8 cellular contexts compared by ENCODE assay signal in genomic region chr20:38304845-38305447, GRCh38. TPM values are rescaled to one million over a fixed set of nuclear protein-coding genes. Genes with fewer than 3 reads are reported as not detected.
A peak's percentile ranks its signal among the peaks of the same experiment; 100 is the strongest.
DNase-seq lines count a peak whose midpoint lies in the region; ATAC-seq and TF ChIP-seq lines count a peak whose summit lies in the region.

No MANE protein-coding gene starts in this region.

- H3K9me2 ChIP-seq in GM23248 (ENCODE audit: insufficient read depth): no peaks in the 10 kb centered on the region

- no peaks in the 10 kb centered on the region for H3K9me3 ChIP-seq in GM23248 (ENCODE audit: low read depth)
- H3K9me3 ChIP-seq in gastrocnemius medialis: no peaks in the 10 kb centered on the region

- H3K27ac ChIP-seq in C4-2B (no peak overlapping the region), GM23248 (no peak overlapping the region), gastrocnemius medialis (no peak overlapping the region)

- in situ Hi-C loops in GM23248 (cut with MboI) (no loop called here), gastrocnemius medialis (cut with MboI; ENCODE audit: low sequenced_read_pairs in 4 of 4) (loop anchor here in 1 of 4 donors (10.0 kb wide), 1 partner anchor 70 kb away; no protein-coding TSS in a partner anchor)

- TF ChIP-seq POLR2A in gastrocnemius medialis (IDR thresholded peaks at IDR 0.05): no peak

- H3K4me3 ChIP-seq in GM23248 (no peak overlapping the region), fibroblast of pulmonary artery (replicated peaks; ENCODE audit: low read depth, low read length) (no peak overlapping the region), gastrocnemius medialis (no peak overlapping the region)

- peaks cover 8% of the 10 kb centered on the region; the same call in 1 of the 2 replicates for H3K4me1 ChIP-seq in GM23248 (ENCODE audit: insufficient read depth)
- H3K4me1 ChIP-seq in gastrocnemius medialis: no peaks in the 10 kb centered on the region

- no peaks in the 10 kb centered on the region for H3F3A ChIP-seq in GM23248 (ENCODE audit: insufficient read depth)

- H4K20me1 ChIP-seq in GM23248 (ENCODE audit: insufficient read depth): no peaks in the 10 kb centered on the region

- H3K9ac ChIP-seq in GM23248: no peak overlapping the region

- no peak overlapping the region for H3K4me2 ChIP-seq in GM23248 (ENCODE audit: unreplicated experiment)

- intact Hi-C loops in gastrocnemius medialis (cut with DNase I; ENCODE audit: low total_unique reads): loop anchor here (1.0 to 10.0 kb wide), 2 partner anchors 76 to 250 kb away; no protein-coding TSS in a partner anchor

- peak; percentile 70 for TF ChIP-seq CTCF in C4-2B (conservative IDR thresholded peaks at IDR 0.05)
- peak; percentile 72 for TF ChIP-seq CTCF in fibroblast of pulmonary artery (IDR thresholded peaks at IDR 0.05; ENCODE audit: low read length, missing control alignments)
- TF ChIP-seq CTCF in gastrocnemius medialis (IDR thresholded peaks at IDR 0.05 in 4 of 5, conservative IDR thresholded peaks at IDR 0.05 in 1 of 5): peak; percentile 40 to 67 (median 45)

- DNase-seq in GM23248 (peak; percentile 65), SK-N-DZ (ENCODE audit: low spot score) (peak; percentile 32), fibroblast of pulmonary artery (ENCODE audit: low read depth) (peak; percentile 58), gastrocnemius medialis (peak in 1 of 2 donors; percentile 52)
- DNase-seq in stimulated activated naive CD4-positive, alpha-beta T cell treated with Interleukin-2 at 50 U/mL for 16 hours (lab: John Stamatoyannopoulos, UW): no peak

- no peaks in the 10 kb centered on the region for H3K36me3 ChIP-seq in GM23248 (ENCODE audit: low read depth)
- no peaks in the 10 kb centered on the region for H3K36me3 ChIP-seq in gastrocnemius medialis

- no peak overlapping the region for H2AFZ ChIP-seq in GM23248

- ATAC-seq in gastrocnemius medialis (peak in 1 of 2 donors; percentile 85), GM21515 (IDR thresholded peaks at IDR 0.05; ENCODE audit: unreplicated experiment) (no peak), GM21529 (IDR thresholded peaks at IDR 0.05; ENCODE audit: unreplicated experiment) (no peak)

- H3K27me3 ChIP-seq in GM23248 (replicated peaks; ENCODE audit: insufficient read depth) (no peaks in the 10 kb centered on the region), gastrocnemius medialis (no peaks in the 10 kb centered on the region)

- 71 to 79% methylated on average over 8 of the region's 8 CpGs for WGBS in GM23248 (ENCODE audit: low coverage in 1 of 2, low lambda C conversion rate in 2 of 2, missing lambda C conversion rate in 2 of 2), 2 experiments

- no peaks in the 10 kb centered on the region for H3K79me2 ChIP-seq in GM23248 (ENCODE audit: insufficient read depth)

RNA-seq across cellular contexts. Expression of gene BPI, which starts 1.0 kb away (rescaled TPM):
- not detected in 2 replicates for total RNA-seq in GM23248 (2014; rRNA removed; shearing (Covaris generic))
- 0.10 TPM in 1 of 2 replicates, not detected in the other for polyA plus RNA-seq in GM23248 (2016; fragmentation: Nextera tagmentation; extraction: Ambion mirVana)
- not detected in 2 replicates for polyA plus RNA-seq in SK-N-DZ (2014; cell fraction: cytosol; rRNA removed)
- polyA plus RNA-seq in SK-N-DZ (2014; cell fraction: nucleus; rRNA removed): not detected in 2 replicates
- total RNA-seq in gastrocnemius medialis: not detected

RNA-seq across cellular contexts. Expression of gene LBP, which starts 41.3 kb away (rescaled TPM):
- not detected in 2 replicates for total RNA-seq in GM23248 (2014; rRNA removed; shearing (Covaris generic))
- polyA plus RNA-seq in GM23248 (2016; fragmentation: Nextera tagmentation; extraction: Ambion mirVana): not detected in 2 replicates
- not detected in 2 replicates for polyA plus RNA-seq in SK-N-DZ (2014; cell fraction: cytosol; rRNA removed)
- polyA plus RNA-seq in SK-N-DZ (2014; cell fraction: nucleus; rRNA removed): not detected in 2 replicates
- total RNA-seq in gastrocnemius medialis: 10 to 100 TPM in 1 of 4 donors, 1 to 10 TPM in 3; 1.4 to 17.9 (median 6.5) TPM

RNA-seq across cellular contexts. Expression of gene KIAA1755, which starts 44.4 kb away (rescaled TPM):
- 2.8 and 5.1 TPM in 2 replicates for total RNA-seq in GM23248 (2014; rRNA removed; shearing (Covaris generic))
- 3.6 and 4.0 TPM in 2 replicates for polyA plus RNA-seq in GM23248 (2016; fragmentation: Nextera tagmentation; extraction: Ambion mirVana)
- 0.05 TPM in 1 of 2 replicates, not detected in the other for polyA plus RNA-seq in SK-N-DZ (2014; cell fraction: cytosol; rRNA removed)
- 0.24 TPM in 1 of 2 replicates, not detected in the other for polyA plus RNA-seq in SK-N-DZ (2014; cell fraction: nucleus; rRNA removed)
- total RNA-seq in gastrocnemius medialis: under 1 TPM in 3 of 4 donors, not detected in 1; 0.05 to 0.41 (median 0.38) TPM
